Comparison of ENCODE assay signal across 9 cellular contexts in genomic region chr17:78709119-78709681, GRCh38.
DNase-seq lines count a peak whose midpoint lies in the region; ATAC-seq and TF ChIP-seq lines count a peak whose summit lies in the region.
"Had no signal": no experiment of that assay in that cellular context is flagged by ENCODE, and none has a peak within 500 bp of the region (broad histone marks: within the 10 kb centered on the region; RNA-seq: fewer than 3 reads in every experiment).

No MANE protein-coding gene starts in this region.

- POLR2A ChIA-PET in naive thymus-derived CD8-positive, alpha-beta T cell (lab: Charles Lee) = interaction anchor here (0.6 to 3.1 kb wide), 12 partner anchors 9 to 131 kb away, joined by 3 to 8 read pairs (median 5); no protein-coding TSS in a partner anchor

- H3K4me3 ChIP-seq in esophagus squamous epithelium = no peak overlapping the region
- H3K4me3 ChIP-seq in Peyer's patch = no peak overlapping the region
- H3K4me3 ChIP-seq: testis had no signal

- H3K27ac Mint-ChIP-seq in naive thymus-derived CD8-positive, alpha-beta T cell = peak overlapping the region; percentile 69 to 96 (median 90)

- peaks cover 4 to 73% (median 8%) of the 10 kb centered on the region in 3 donors for H3K4me1 ChIP-seq in esophagus squamous epithelium
- H3K4me1 ChIP-seq in Peyer's patch = peaks cover 0 to 22% (median 17%) of the 10 kb centered on the region in 4 donors

- peak overlapping the region in 9 of 10 donors; percentile 37 to 84 (median 70) for H3K4me3 Mint-ChIP-seq in naive thymus-derived CD8-positive, alpha-beta T cell

- H3K4me1 Mint-ChIP-seq in naive thymus-derived CD8-positive, alpha-beta T cell = peaks cover 23 to 74% (median 64%) of the 10 kb centered on the region in 4 donors

- intact Hi-C loops in esophagus squamous epithelium (cut with DNase I) = loop anchor here (10.0 kb wide), 1 partner anchor 204 kb away; no protein-coding TSS in a partner anchor

- no peaks in the 10 kb centered on the region for H3K9me3 Mint-ChIP-seq in naive thymus-derived CD8-positive, alpha-beta T cell

- TF ChIP-seq POLR2A in GM15510 (IDR thresholded peaks at IDR 0.05; ENCODE audit: borderline replicate concordance, extremely low read depth, insufficient read length) (peak; percentile 63), esophagus squamous epithelium (IDR thresholded peaks at IDR 0.05) (no peak), Peyer's patch (IDR thresholded peaks at IDR 0.05) (no peak)

- H3K27ac ChIP-seq in esophagus squamous epithelium (peak overlapping the region in 1 of 4 donors; percentile 29), Peyer's patch (peak overlapping the region in 1 of 4 donors; percentile 63)
- H3K27ac ChIP-seq: testis had no signal

- H3K27me3 ChIP-seq in esophagus squamous epithelium = no peaks in the 10 kb centered on the region
- no peaks in the 10 kb centered on the region for H3K27me3 ChIP-seq in Peyer's patch
- H3K27me3 ChIP-seq: testis had no signal

- 86 to 88% methylated on average over 3 to 10 of the region's 10 CpGs for WGBS in esophagus squamous epithelium, 2 donors

- peaks cover 5 to 60% (median 10%) of the 10 kb centered on the region in 3 donors for H3K36me3 Mint-ChIP-seq in naive thymus-derived CD8-positive, alpha-beta T cell

- DNase-seq in NAMALWA (ENCODE audit: low spot score) = peak; percentile 79
- no peak for DNase-seq in naive thymus-derived CD8-positive, alpha-beta T cell
- no peak for DNase-seq in esophagus squamous epithelium (lab: John Stamatoyannopoulos, UW)
- no peak for DNase-seq in Peyer's patch
- no peak for DNase-seq in activated gamma-delta T cell treated with Interleukin-2 at 50 U/mL for 16 hours

- H3K9me3 ChIP-seq in esophagus squamous epithelium (no peaks in the 10 kb centered on the region), Peyer's patch (no peaks in the 10 kb centered on the region)
- H3K9me3 ChIP-seq: testis had no signal

- TF ChIP-seq CTCF in esophagus squamous epithelium (IDR thresholded peaks at IDR 0.05) (no peak), Peyer's patch (IDR thresholded peaks at IDR 0.05) (no peak)

- H3K27me3 Mint-ChIP-seq in naive thymus-derived CD8-positive, alpha-beta T cell = no peaks in the 10 kb centered on the region

- H3K36me3 ChIP-seq in esophagus squamous epithelium = peaks cover 0 to 38% (median 0%) of the 10 kb centered on the region in 3 donors
- H3K36me3 ChIP-seq in Peyer's patch = peaks cover 0 to 44% (median 0%) of the 10 kb centered on the region in 3 donors

- peak; percentile 58 for ATAC-seq in GM21423 (IDR thresholded peaks at IDR 0.05; ENCODE audit: unreplicated experiment)
- ATAC-seq in naive thymus-derived CD8-positive, alpha-beta T cell = peak; percentile 56 to 64
- no peak for ATAC-seq in GM19467 (IDR thresholded peaks at IDR 0.05; ENCODE audit: unreplicated experiment)
